13 cellular contexts compared by ENCODE assay signal in the genomic region with DNA sequence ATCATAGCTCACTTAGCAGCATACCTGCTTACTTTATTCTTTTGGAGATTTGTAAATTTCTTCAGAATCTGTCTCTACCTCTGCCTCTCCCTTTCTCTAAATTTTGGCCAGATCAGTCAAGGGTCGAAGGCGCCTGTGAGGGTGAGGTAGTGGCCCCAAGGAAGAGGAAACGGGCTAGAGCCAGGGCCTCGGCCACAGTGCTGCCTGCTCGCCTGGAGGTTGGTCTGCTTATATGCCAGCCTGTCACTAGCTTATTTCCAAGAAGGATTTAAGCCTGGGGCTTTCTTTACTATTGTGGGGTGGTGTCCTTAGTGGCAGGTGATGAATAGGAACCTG. TPM values are rescaled to one million over a fixed set of nuclear protein-coding genes. Genes with fewer than 3 reads are reported as not detected.
DNase-seq lines count a peak whose midpoint lies in the region; ATAC-seq and TF ChIP-seq lines count a peak whose summit lies in the region.
"Had no signal": no experiment of that assay in that cellular context is flagged by ENCODE, and none has a peak within 500 bp of the region (broad histone marks: within the 10 kb centered on the region; RNA-seq: fewer than 3 reads in every experiment).

No MANE protein-coding gene starts in this region.

- H3K4me3 Mint-ChIP-seq in activated CD4-positive, alpha-beta T cell treated with anti-CD3 and anti-CD28 coated beads, Interleukin-2, amount 10 ng/mL, durations not matched to agents 24 days and 14 days = peak overlapping the region; percentile 85
- H3K4me3 Mint-ChIP-seq in activated naive CD8-positive, alpha-beta T cell treated with anti-CD3 and anti-CD28 coated beads, Interleukin-2, amount 10 ng/mL, durations not matched to agents 7 days and 5 days = peak overlapping the region; percentile 84
- peak overlapping the region; percentile 49 for H3K4me3 Mint-ChIP-seq in neural progenitor cell
- H3K4me3 Mint-ChIP-seq: neural crest cell had no signal

- ATAC-seq in HG03196 (IDR thresholded peaks at IDR 0.05; ENCODE audit: unreplicated experiment) = peak; percentile 6
- ATAC-seq in activated naive CD8-positive, alpha-beta T cell treated with anti-CD3 and anti-CD28 coated beads, Interleukin-2, amount 10 ng/mL, durations not matched to agents 7 days and 5 days (ENCODE audit: low read depth) = no peak
- ATAC-seq in GM21526 (IDR thresholded peaks at IDR 0.05; ENCODE audit: low FRiP score, unreplicated experiment) = no peak

- H3K9me3 Mint-ChIP-seq in activated CD4-positive, alpha-beta T cell treated with anti-CD3 and anti-CD28 coated beads, Interleukin-2, amount 10 ng/mL, durations not matched to agents 24 days and 14 days = no peaks in the 10 kb centered on the region
- H3K9me3 Mint-ChIP-seq in activated naive CD8-positive, alpha-beta T cell treated with anti-CD3 and anti-CD28 coated beads, Interleukin-2, amount 10 ng/mL, durations not matched to agents 7 days and 5 days = no peaks in the 10 kb centered on the region
- no peaks in the 10 kb centered on the region for H3K9me3 Mint-ChIP-seq in neural progenitor cell
- H3K9me3 Mint-ChIP-seq: neural crest cell had no signal

- peaks cover 51% of the 10 kb centered on the region for H3K4me1 Mint-ChIP-seq in activated CD4-positive, alpha-beta T cell treated with anti-CD3 and anti-CD28 coated beads, Interleukin-2, amount 10 ng/mL, durations not matched to agents 24 days and 14 days
- H3K4me1 Mint-ChIP-seq in activated naive CD8-positive, alpha-beta T cell treated with anti-CD3 and anti-CD28 coated beads, Interleukin-2, amount 10 ng/mL, durations not matched to agents 7 days and 5 days = peaks cover 42% of the 10 kb centered on the region
- peaks cover 46% of the 10 kb centered on the region for H3K4me1 Mint-ChIP-seq in neural progenitor cell

- no peak overlapping the region for H3K4me2 ChIP-seq in neural progenitor cell

- H2AFZ ChIP-seq in neural progenitor cell (replicated peaks) = no peak overlapping the region

- peaks cover 15% of the 10 kb centered on the region for H3K36me3 Mint-ChIP-seq in activated CD4-positive, alpha-beta T cell treated with anti-CD3 and anti-CD28 coated beads, Interleukin-2, amount 10 ng/mL, durations not matched to agents 24 days and 14 days (ENCODE audit: low read depth)
- H3K36me3 Mint-ChIP-seq in activated naive CD8-positive, alpha-beta T cell treated with anti-CD3 and anti-CD28 coated beads, Interleukin-2, amount 10 ng/mL, durations not matched to agents 7 days and 5 days = peaks cover 8% of the 10 kb centered on the region
- H3K36me3 Mint-ChIP-seq in neural progenitor cell = no peaks in the 10 kb centered on the region

- H3K27me3 Mint-ChIP-seq in activated CD4-positive, alpha-beta T cell treated with anti-CD3 and anti-CD28 coated beads, Interleukin-2, amount 10 ng/mL, durations not matched to agents 24 days and 14 days = no peaks in the 10 kb centered on the region
- no peaks in the 10 kb centered on the region for H3K27me3 Mint-ChIP-seq in activated naive CD8-positive, alpha-beta T cell treated with anti-CD3 and anti-CD28 coated beads, Interleukin-2, amount 10 ng/mL, durations not matched to agents 7 days and 5 days
- H3K27me3 Mint-ChIP-seq in neural progenitor cell (ENCODE audit: insufficient read depth, low read depth) = no peaks in the 10 kb centered on the region

- H4K20me1 ChIP-seq in neural progenitor cell (ENCODE audit: low read depth) = peaks cover 53% of the 10 kb centered on the region

- TF ChIP-seq CTCF in neural progenitor cell (IDR thresholded peaks at IDR 0.05) = no peak

- DNase-seq in activated CD4-positive, alpha-beta T cell treated with anti-CD3 and anti-CD28 coated beads, Interleukin-2, amount 10 ng/mL, durations not matched to agents 24 days and 14 days = no peak
- DNase-seq in activated CD4-positive, alpha-beta T cell treated with anti-CD3 and anti-CD28 coated beads, Interleukin-2, amount 50 U/mL, for 4 hours = no peak
- DNase-seq in activated naive CD8-positive, alpha-beta T cell treated with anti-CD3 and anti-CD28 coated beads, Interleukin-2, amount 10 ng/mL, durations not matched to agents 7 days and 5 days = no peak
- DNase-seq in neural progenitor cell (ENCODE audit: low spot score) (no peak), RPMI8226 (no peak)
- no peak for DNase-seq in effector memory CD4-positive, alpha-beta T cell

- H3K4me3 ChIP-seq in neural progenitor cell = no peak overlapping the region
- H3K4me3 ChIP-seq in effector memory CD4-positive, alpha-beta T cell (ENCODE audit: insufficient read depth, low read depth, low read length, poor library complexity, severe bottlenecking) = no peak overlapping the region
- H3K4me3 ChIP-seq: MG63 had no signal

- no peak overlapping the region for H3K9ac ChIP-seq in neural progenitor cell

- H3K27ac ChIP-seq in neural progenitor cell = no peak overlapping the region
- H3K27ac ChIP-seq in effector memory CD4-positive, alpha-beta T cell (ENCODE audit: insufficient read depth, low read length, poor library complexity, severe bottlenecking) = no peak overlapping the region
- H3K27ac ChIP-seq: upper lobe of right lung had no signal

- intact Hi-C loops in activated CD4-positive, alpha-beta T cell treated with anti-CD3 and anti-CD28 coated beads, Interleukin-2, amount 10 ng/mL, durations not matched to agents 24 days and 14 days (cut with micrococcal nuclease) = loop anchor here (1.0 to 10.0 kb wide), 3 partner anchors 22 to 280 kb away; partner anchors contain the start of genes CENPS, DFFA and KIF1B

- H3K79me2 ChIP-seq in neural progenitor cell (ENCODE audit: low read depth) = peaks cover 85% of the 10 kb centered on the region

- POLR2A ChIA-PET in activated naive CD8-positive, alpha-beta T cell treated with anti-CD3 and anti-CD28 coated beads, Interleukin-2, amount 10 ng/mL, durations not matched to agents 7 days and 5 days (lab: Charles Lee) = interaction anchor here (0.6 to 2.9 kb wide), 5 partner anchors 13 to 284 kb away, joined by 3 to 24 read pairs (median 3); partner anchors contain the start of genes CENPS and KIF1B

- no peaks in the 10 kb centered on the region for H3K36me3 ChIP-seq in neural progenitor cell
- no peaks in the 10 kb centered on the region for H3K36me3 ChIP-seq in effector memory CD4-positive, alpha-beta T cell (ENCODE audit: control insufficient read depth, insufficient read depth, low read length)

- H3K27ac Mint-ChIP-seq in activated CD4-positive, alpha-beta T cell treated with anti-CD3 and anti-CD28 coated beads, Interleukin-2, amount 10 ng/mL, durations not matched to agents 24 days and 14 days = peak overlapping the region; percentile 91
- peak overlapping the region; percentile 87 for H3K27ac Mint-ChIP-seq in activated naive CD8-positive, alpha-beta T cell treated with anti-CD3 and anti-CD28 coated beads, Interleukin-2, amount 10 ng/mL, durations not matched to agents 7 days and 5 days
- no peak overlapping the region for H3K27ac Mint-ChIP-seq in neural progenitor cell

- H3K4me1 ChIP-seq in neural progenitor cell = peaks cover 50% of the 10 kb centered on the region
- H3K4me1 ChIP-seq in effector memory CD4-positive, alpha-beta T cell (ENCODE audit: control insufficient read depth, insufficient read depth, low read length, poor library complexity, severe bottlenecking) = peaks cover 7% of the 10 kb centered on the region

- H3F3A ChIP-seq in neural progenitor cell (ENCODE audit: low read depth) = peaks cover 60% of the 10 kb centered on the region

- no peaks in the 10 kb centered on the region for H3K27me3 ChIP-seq in neural progenitor cell
- H3K27me3 ChIP-seq in effector memory CD4-positive, alpha-beta T cell (replicated peaks; ENCODE audit: control insufficient read depth, insufficient read depth, low read length, poor library complexity, severe bottlenecking) = no peaks in the 10 kb centered on the region
- H3K27me3 ChIP-seq: MG63, upper lobe of right lung had no signal

- no peaks in the 10 kb centered on the region for H3K9me3 ChIP-seq in neural progenitor cell (ENCODE audit: low read depth)
- H3K9me3 ChIP-seq in effector memory CD4-positive, alpha-beta T cell (ENCODE audit: control insufficient read depth, low read length) = no peaks in the 10 kb centered on the region
- H3K9me3 ChIP-seq: MG63, upper lobe of right lung had no signal

RNA-seq across cellular contexts. Expression of gene PEX14, which starts 19.6 kb away (rescaled TPM):
- total RNA-seq in activated CD4-positive, alpha-beta T cell treated with anti-CD3 and anti-CD28 coated beads, Interleukin-2, amount 10 ng/mL, durations not matched to agents 24 days and 14 days = 20.7 and 21.6 TPM in 2 replicates
- 10 to 100 TPM; 21.6 to 25.2 TPM for total RNA-seq in activated naive CD8-positive, alpha-beta T cell treated with anti-CD3 and anti-CD28 coated beads, Interleukin-2, amount 10 ng/mL, durations not matched to agents 7 days and 5 days
- 9.3 and 21.3 TPM in 2 replicates for total RNA-seq in neural progenitor cell (ENCODE audit: low replicate concordance)

RNA-seq across cellular contexts. Expression of gene DFFA, which starts 22.1 kb away (rescaled TPM):
- total RNA-seq in activated CD4-positive, alpha-beta T cell treated with anti-CD3 and anti-CD28 coated beads, Interleukin-2, amount 10 ng/mL, durations not matched to agents 24 days and 14 days = 57.4 and 58.2 TPM in 2 replicates
- total RNA-seq in activated naive CD8-positive, alpha-beta T cell treated with anti-CD3 and anti-CD28 coated beads, Interleukin-2, amount 10 ng/mL, durations not matched to agents 7 days and 5 days = 10 to 100 TPM; 31.9 to 33.2 TPM
- total RNA-seq in neural progenitor cell (ENCODE audit: low replicate concordance) = 57.6 and 58.5 TPM in 2 replicates

RNA-seq across cellular contexts. Expression of gene CORT, which starts 44.6 kb away (rescaled TPM):
- total RNA-seq in activated CD4-positive, alpha-beta T cell treated with anti-CD3 and anti-CD28 coated beads, Interleukin-2, amount 10 ng/mL, durations not matched to agents 24 days and 14 days = 0.40 and 0.52 TPM in 2 replicates
- under 1 TPM; 0.31 to 0.39 TPM for total RNA-seq in activated naive CD8-positive, alpha-beta T cell treated with anti-CD3 and anti-CD28 coated beads, Interleukin-2, amount 10 ng/mL, durations not matched to agents 7 days and 5 days
- 1.3 TPM in 1 of 2 replicates, not detected in the other for total RNA-seq in neural progenitor cell (ENCODE audit: low replicate concordance)
- total RNA-seq: left cardiac atrium; T-helper 1 cell treated with Interleukin-12 subunit alpha and Interleukin-12 subunit beta and Interleukin-4 antibody, amounts not matched to agents 30 ng/mL and 1 ng/mL, for 36 hours; upper lobe of right lung had no signal
